In the genomic region with DNA sequence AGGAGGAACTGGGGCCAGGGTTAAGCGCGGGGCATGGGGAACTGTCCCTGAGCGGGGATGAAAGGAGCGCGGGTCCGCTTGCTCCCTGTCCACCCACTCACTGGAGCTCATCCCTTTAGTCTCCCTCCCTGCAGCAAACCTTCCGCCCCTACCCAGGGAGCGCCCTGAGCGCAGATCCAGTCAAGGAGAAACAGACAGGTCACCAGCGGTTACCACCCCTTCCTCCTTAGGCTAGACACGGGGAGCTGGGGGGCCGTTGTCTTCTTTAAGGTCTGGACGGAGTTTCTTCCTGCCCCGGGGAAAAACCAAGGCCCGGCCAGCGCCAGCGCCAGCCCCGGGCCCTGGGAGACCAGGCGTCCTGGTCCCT, we compare ENCODE assay signal across 2 cellular contexts.
TF ChIP-seq lines count a peak whose summit lies in the region.

No MANE protein-coding gene starts in this region.

TF ChIP-seq in IMR-90, 13 proteins besides CTCF, POLR2A, EP300 and RAD21:
- no peak for TF ChIP-seq RFX5 (IDR thresholded peaks at IDR 0.05; ENCODE audit: low read depth, low read length)
- TF ChIP-seq MXI1 (IDR thresholded peaks at IDR 0.05; ENCODE audit: borderline replicate concordance, low read depth, low read length), result no peak
TF ChIP-seq in IMR-90: peak in this region for 0.

TF ChIP-seq in H1, 55 proteins besides CTCF, POLR2A, EP300 and RAD21:
- TF ChIP-seq SUZ12 (IDR thresholded peaks at IDR 0.05; ENCODE audit: low read length), result peak; percentile 40; the same call in 1 of the 2 replicates
- TF ChIP-seq, protein P1, sequence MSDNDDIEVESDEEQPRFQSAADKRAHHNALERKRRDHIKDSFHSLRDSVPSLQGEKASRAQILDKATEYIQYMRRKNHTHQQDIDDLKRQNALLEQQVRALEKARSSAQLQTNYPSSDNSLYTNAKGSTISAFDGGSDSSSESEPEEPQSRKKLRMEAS (IDR thresholded peaks at IDR 0.05), result no peak
- TF ChIP-seq EZH2 (IDR thresholded peaks at IDR 0.05; ENCODE audit: low read depth, low read length, severe bottlenecking), result peak; percentile 34
